ENCODE assay signal across 21 cellular contexts in genomic region chr16:57502048-57502775, GRCh38. TPM values are rescaled to one million over a fixed set of nuclear protein-coding genes. Genes with fewer than 3 reads are reported as not detected.
DNase-seq lines count a peak whose midpoint lies in the region; ATAC-seq and TF ChIP-seq lines count a peak whose summit lies in the region.
"Had no signal": no experiment of that assay in that cellular context is flagged by ENCODE, and none has a peak within 500 bp of the region (broad histone marks: within the 10 kb centered on the region; RNA-seq: fewer than 3 reads in every experiment).

No MANE protein-coding gene starts in this region.

- 57% methylated on average over 12 of the region's 12 CpGs for WGBS in mesenchymal stem cell
- WGBS in mammary epithelial cell (ENCODE audit: low coverage, missing lambda C conversion rate): 77% methylated on average over 11 of the region's 12 CpGs

- H3K4me1 ChIP-seq in mesenchymal stem cell (ENCODE audit: control insufficient read depth, insufficient read depth, low read depth, low read length) (peaks cover 3% of the 10 kb centered on the region), mammary epithelial cell (ENCODE audit: insufficient read depth, low read length) (no peaks in the 10 kb centered on the region)
- H3K4me1 ChIP-seq: transverse colon had no signal

- H3K4me2 ChIP-seq in mesenchymal stem cell (ENCODE audit: low read length, poor library complexity, severe bottlenecking): no peak overlapping the region
- H3K4me2 ChIP-seq in mammary epithelial cell (ENCODE audit: insufficient read depth, low read depth, low read length): no peak overlapping the region

- no peaks in the 10 kb centered on the region for H3K79me2 ChIP-seq in mammary epithelial cell (ENCODE audit: insufficient read depth, low read length)
- H3K79me2 ChIP-seq: parathyroid adenoma had no signal

- H3K14ac ChIP-seq in mesenchymal stem cell (ENCODE audit: low read length in 2 of 2): no peak overlapping the region

- dilution Hi-C loops in mammary epithelial cell (cut with HindIII; ENCODE audit: low sequenced_read_pairs): no loop called here

- H3K27ac ChIP-seq in mesenchymal stem cell (ENCODE audit: low read length, poor library complexity, severe bottlenecking) (no peak overlapping the region), mammary epithelial cell (ENCODE audit: insufficient read depth, low read depth, low read length) (no peak overlapping the region)
- H3K27ac ChIP-seq: 22Rv1, heart left ventricle, transverse colon had no signal

- ATAC-seq in esophagus mucosa: no peak
- ATAC-seq: heart left ventricle, Panc1 had no signal

- no peak for TF ChIP-seq CTCF in mammary epithelial cell (conservative IDR thresholded peaks at IDR 0.05 in 1 of 2, IDR thresholded peaks at IDR 0.05 in 1 of 2; ENCODE audit: extremely low read depth in 1 of 2, insufficient read depth in 1 of 2, low read depth in 1 of 2, low read length in 2 of 2)

- no peak overlapping the region for H3K4ac ChIP-seq in mesenchymal stem cell (ENCODE audit: low read depth in 1 of 2, low read length in 2 of 2)

- H4K8ac ChIP-seq in mesenchymal stem cell (ENCODE audit: low read length): no peak overlapping the region

- H2BK120ac ChIP-seq in mesenchymal stem cell (ENCODE audit: low read depth, low read length): peak overlapping the region; percentile 27

- H3K36me3 ChIP-seq in mesenchymal stem cell (ENCODE audit: control insufficient read depth in 1 of 2, insufficient read depth in 2 of 2, low read depth in 1 of 2, low read length in 2 of 2): no peaks in the 10 kb centered on the region
- H3K36me3 ChIP-seq in mammary epithelial cell (ENCODE audit: insufficient read depth, low read length): no peaks in the 10 kb centered on the region
- H3K36me3 ChIP-seq: heart left ventricle, transverse colon, WERI-Rb-1 had no signal

- H2AFZ ChIP-seq in mesenchymal stem cell (ENCODE audit: low read depth, low read length): no peak overlapping the region
- no peak overlapping the region for H2AFZ ChIP-seq in mammary epithelial cell (ENCODE audit: low read depth, low read length)

- H3K9me3 ChIP-seq in mesenchymal stem cell (ENCODE audit: control insufficient read depth, low read length) (no peaks in the 10 kb centered on the region), mammary epithelial cell (replicated peaks; ENCODE audit: insufficient read depth, low read length) (no peaks in the 10 kb centered on the region)
- H3K9me3 ChIP-seq: heart left ventricle, transverse colon had no signal

- peaks cover 0 to 70% of the 10 kb centered on the region in 2 experiments for H3K27me3 ChIP-seq in mesenchymal stem cell (ENCODE audit: control insufficient read depth in 1 of 2, insufficient read depth in 1 of 2, low read length in 2 of 2)
- H3K27me3 ChIP-seq in mammary epithelial cell (ENCODE audit: insufficient read depth, low read length): no peaks in the 10 kb centered on the region
- H3K27me3 ChIP-seq: heart left ventricle, transverse colon had no signal

- H2AK5ac ChIP-seq in mesenchymal stem cell (ENCODE audit: low read length, severe bottlenecking): no peak overlapping the region

- BruUV-seq in mammary epithelial cell (replicated peaks; lab: Mats Ljungman, UMichigan): no TSS peak

- H3K4me3 ChIP-seq in mesenchymal stem cell (ENCODE audit: insufficient read depth in 1 of 2, low read depth in 1 of 2, low read length in 2 of 2) (no peak overlapping the region), mammary epithelial cell (replicated peaks in 1 of 3; ENCODE audit: insufficient read depth in 1 of 3, low read depth in 2 of 3, low read length in 3 of 3) (no peak overlapping the region)
- H3K4me3 ChIP-seq: heart left ventricle, transverse colon had no signal

- in situ Hi-C loops in mammary epithelial cell (cut with MboI; ENCODE audit: low sequenced_read_pairs in 2 of 2): no loop called here

- H2BK12ac ChIP-seq in mesenchymal stem cell (ENCODE audit: low read length in 2 of 2): no peak overlapping the region

- no peak overlapping the region for H3K23ac ChIP-seq in mesenchymal stem cell (ENCODE audit: low read length in 2 of 2)

- no peak overlapping the region for H4K91ac ChIP-seq in mesenchymal stem cell (ENCODE audit: low read length)

- no peak overlapping the region for H3K18ac ChIP-seq in mesenchymal stem cell (ENCODE audit: low read depth in 1 of 2, low read length in 2 of 2)

- no peaks in the 10 kb centered on the region for H4K20me1 ChIP-seq in mammary epithelial cell (ENCODE audit: insufficient read depth, low read length)

- DNase-seq in NCI-H1417 (lab: John Stamatoyannopoulos, UW): peak; percentile 50 to 85 (median 68)
- no peak for DNase-seq in NCI-H1417 treated with DMSO at 0.1 percent for 48 hours (lab: John Stamatoyannopoulos, UW)
- peak; percentile 86 for DNase-seq in DMS53 (lab: John Stamatoyannopoulos, UW)
- DNase-seq in NCI-H69 (lab: John Stamatoyannopoulos, UW): peak; percentile 60
- no peak for DNase-seq in mesenchymal stem cell
- no peak for DNase-seq in C1 segment of cervical spinal cord (lab: John Stamatoyannopoulos, UW)
- no peak for DNase-seq in mammary epithelial cell
- DNase-seq: activated CD4-positive, alpha-beta memory T cell treated with anti-CD3 and anti-CD28 coated beads for 36 hours; activated naive CD4-positive, alpha-beta T cell treated with anti-CD3 and anti-CD28 coated beads for 36 hours; activated T-cell treated with anti-CD3 and anti-CD28 coated beads, Interleukin-2, amount 50 U/mL, for 24 hours; DMS 273 treated with DMSO at 0.1 percent for 48 hours; endodermal cell; immature natural killer cell; transverse colon; WERI-Rb-1 had no signal

- no peak overlapping the region for H3K9ac ChIP-seq in mesenchymal stem cell (ENCODE audit: low read length)
- H3K9ac ChIP-seq in mammary epithelial cell (ENCODE audit: insufficient read depth, low read length): no peak overlapping the region
- H3K9ac ChIP-seq: parathyroid adenoma had no signal

- no peak overlapping the region for H2BK5ac ChIP-seq in mesenchymal stem cell (ENCODE audit: low read depth, low read length, poor library complexity, severe bottlenecking)

- CTCF ChIA-PET in mammary epithelial cell (lab: Charles Lee; ENCODE audit: low non-redundant PET): no interaction called here

- no peaks in the 10 kb centered on the region for H3K79me1 ChIP-seq in mesenchymal stem cell (replicated peaks; ENCODE audit: low read length, poor library complexity, severe bottlenecking)

- no peak overlapping the region for H2BK15ac ChIP-seq in mesenchymal stem cell (ENCODE audit: low read depth, poor library complexity, severe bottlenecking)

- intact Hi-C loops in mammary epithelial cell (cut with micrococcal nuclease): no loop called here

RNA-seq across cellular contexts. Expression of gene DOK4, which starts 15.9 kb away (rescaled TPM):
- 29.6 TPM for polyA plus RNA-seq in mesenchymal stem cell (2013, experiment 1 of 2)
- 29.7 TPM for polyA plus RNA-seq in mesenchymal stem cell (2013, experiment 2 of 2)
- 25.0 TPM for total RNA-seq in esophagus mucosa
- total RNA-seq in mammary epithelial cell: 10 to 100 TPM; 14.8 to 20.0 TPM
- polyA plus RNA-seq in mammary epithelial cell: 13.9 TPM
- 34.1 TPM for polyA minus RNA-seq in mammary epithelial cell

RNA-seq across cellular contexts. Expression of gene CCDC102A, which starts 34.2 kb away (rescaled TPM):
- polyA plus RNA-seq in mesenchymal stem cell (2013, experiment 1 of 2): 4.5 TPM
- polyA plus RNA-seq in mesenchymal stem cell (2013, experiment 2 of 2): 4.8 TPM
- total RNA-seq in esophagus mucosa (1.4 TPM), mammary epithelial cell (1 to 10 TPM; 4.4 to 6.8 TPM)
- 4.2 TPM for polyA plus RNA-seq in mammary epithelial cell
- polyA minus RNA-seq in mammary epithelial cell: 15.3 TPM

RNA-seq across cellular contexts. Expression of gene POLR2C, which starts 39.7 kb away (rescaled TPM):
- polyA plus RNA-seq in mesenchymal stem cell (2013, experiment 1 of 2): 39.3 TPM
- 40.0 TPM for polyA plus RNA-seq in mesenchymal stem cell (2013, experiment 2 of 2)
- total RNA-seq in esophagus mucosa (32.0 TPM), mammary epithelial cell (10 to 100 TPM; 45.1 to 82.2 TPM)
- polyA plus RNA-seq in mammary epithelial cell: 87.8 TPM
- polyA minus RNA-seq in mammary epithelial cell: 161 TPM

RNA-seq across cellular contexts. Expression of gene ADGRG5, which starts 40.2 kb away (rescaled TPM):
- not detected for polyA plus RNA-seq in mesenchymal stem cell (2013, experiment 1 of 2)
- polyA plus RNA-seq in mesenchymal stem cell (2013, experiment 2 of 2): not detected
- total RNA-seq in esophagus mucosa (0.44 TPM), mammary epithelial cell (not detected)
- not detected for polyA plus RNA-seq in mammary epithelial cell
- not detected for polyA minus RNA-seq in mammary epithelial cell
- total RNA-seq: lung microvascular endothelial cell had no signal

RNA-seq across cellular contexts. Expression of gene COQ9, which starts 54.9 kb away (rescaled TPM):
- polyA plus RNA-seq in mesenchymal stem cell (2013, experiment 1 of 2): 26.1 TPM
- polyA plus RNA-seq in mesenchymal stem cell (2013, experiment 2 of 2): 25.9 TPM
- total RNA-seq in esophagus mucosa (44.6 TPM), mammary epithelial cell (10 to 100 TPM; 41.2 to 42.5 TPM)
- polyA plus RNA-seq in mammary epithelial cell: 69.8 TPM
- 96.9 TPM for polyA minus RNA-seq in mammary epithelial cell

Comparison
In these comparisons a context has a peak if more than half of its experiments do, and no peak if none do; other contexts are left out.
1. DNase-seq: peak in NCI-H1417 (3 of 3), DMS53 (single experiment) and NCI-H69 (single experiment); none in NCI-H1417 treated with DMSO at 0.1 percent for 48 hours (single experiment), mesenchymal stem cell (single experiment), C1 segment of cervical spinal cord (0 of 14) and mammary epithelial cell (single experiment).